7 cellular contexts compared by ENCODE assay signal in genomic region chr2:162166745-162167144, GRCh38. TPM values are rescaled to one million over a fixed set of nuclear protein-coding genes. Genes with fewer than 3 reads are reported as not detected.
"Had no signal": no experiment of that assay in that cellular context is flagged by ENCODE, and none has a peak within 500 bp of the region (broad histone marks: within the 10 kb centered on the region; RNA-seq: fewer than 3 reads in every experiment).

No MANE protein-coding gene starts in this region.

- H3K4me1 Mint-ChIP-seq: IgD-negative memory B cell had no signal

- DNase-seq: H9, HCEC 1CT, KBM-7 had no signal

- ATAC-seq: GM23338, HepG2 had no signal

- H3K27ac Mint-ChIP-seq: GM23338, H9, IgD-negative memory B cell had no signal

- H3K9me3 Mint-ChIP-seq: GM23338, H9, IgD-negative memory B cell had no signal

- H3K4me3 Mint-ChIP-seq: GM23338, H9, IgD-negative memory B cell had no signal

RNA-seq across cellular contexts. Expression of gene GCG, which starts 14.7 kb away (rescaled TPM):
- total RNA-seq: GM23338, H1, H9, HepG2 had no signal
